8 cellular contexts compared by ENCODE assay signal in genomic region chr4:3285558-3286334, GRCh38. TPM values are rescaled to one million over a fixed set of nuclear protein-coding genes. Genes with fewer than 3 reads are reported as not detected.
DNase-seq lines count a peak whose midpoint lies in the region; ATAC-seq and TF ChIP-seq lines count a peak whose summit lies in the region.

No MANE protein-coding gene starts in this region.

- H3K27ac ChIP-seq in transverse colon (no peak overlapping the region), smooth muscle cell (ENCODE audit: low read depth) (no peak overlapping the region)

- CTCF ChIA-PET in BJ (lab: Yijun Ruan, JAX), result interaction anchor here (1.1 kb wide), 1 partner anchor 27 kb away, joined by 3 read pairs; no protein-coding TSS in a partner anchor

- H3K27me3 ChIP-seq in BJ (ENCODE audit: control insufficient read depth, insufficient read depth, low read length), result no peaks in the 10 kb centered on the region
- H3K27me3 ChIP-seq in transverse colon, result peaks cover 46% of the 10 kb centered on the region
- H3K27me3 ChIP-seq in smooth muscle cell (ENCODE audit: low read depth), result no peaks in the 10 kb centered on the region

- intact Hi-C loops in transverse colon (cut with DNase I; ENCODE audit: low total_unique reads), result no loop called here

- no peaks in the 10 kb centered on the region for H3K79me2 ChIP-seq in smooth muscle cell (ENCODE audit: low read depth)

- WGBS in transverse colon (ENCODE audit: low coverage in 1 of 2), 2 donors, result 70 to 100% methylated on average over 1 to 38 of the region's 38 CpGs
- 86% methylated on average over 31 of the region's 38 CpGs for WGBS in smooth muscle cell (ENCODE audit: low lambda C conversion rate)

- H4K20me1 ChIP-seq in smooth muscle cell (ENCODE audit: low read depth), result no peaks in the 10 kb centered on the region

- no peaks in the 10 kb centered on the region for H3F3A ChIP-seq in smooth muscle cell (ENCODE audit: low read depth)

- H3K9me3 Mint-ChIP-seq in T-helper 2 cell treated with Interferon-gamma antibody and Interleukin-4, amounts not matched to agents 5 μg/mL and 100 μg/mL, for 36 hours, result no peaks in the 10 kb centered on the region

- no peak overlapping the region for H3K4me3 Mint-ChIP-seq in T-helper 2 cell treated with Interferon-gamma antibody and Interleukin-4, amounts not matched to agents 5 μg/mL and 100 μg/mL, for 36 hours

- H3K36me3 Mint-ChIP-seq in T-helper 2 cell treated with Interferon-gamma antibody and Interleukin-4, amounts not matched to agents 5 μg/mL and 100 μg/mL, for 36 hours (ENCODE audit: low read depth), result no peaks in the 10 kb centered on the region

- H3K36me3 ChIP-seq in BJ (ENCODE audit: control insufficient read depth, insufficient read depth, low read length) (no peaks in the 10 kb centered on the region), transverse colon (no peaks in the 10 kb centered on the region), smooth muscle cell (ENCODE audit: low read depth) (no peaks in the 10 kb centered on the region)

- peak; percentile 65 for DNase-seq in BJ (ENCODE audit: low read depth)
- DNase-seq in HPDE6-E6E7 (ENCODE audit: extremely low spot score), result peak; percentile 20
- DNase-seq in dedifferentiated amniotic fluid mesenchymal stem cell (ENCODE audit: extremely low spot score), result peak; percentile 51
- DNase-seq in transverse colon, result peak; percentile 59
- DNase-seq in smooth muscle cell (lab: John Stamatoyannopoulos, UW; ENCODE audit: unreplicated experiment), result no peak
- no peak for DNase-seq in T-helper 2 cell treated with Interferon-gamma antibody and Interleukin-4, amounts not matched to agents 5 μg/mL and 100 μg/mL, for 36 hours (ENCODE audit: low spot score)

- peak; percentile 79 for ATAC-seq in GM19467 (IDR thresholded peaks at IDR 0.05; ENCODE audit: unreplicated experiment)
- ATAC-seq in HG02623 (IDR thresholded peaks at IDR 0.05; ENCODE audit: unreplicated experiment), result no peak

- H3K4me3 ChIP-seq in BJ (ENCODE audit: low read depth, low read length), result no peak overlapping the region
- H3K4me3 ChIP-seq in transverse colon, result no peak overlapping the region
- H3K4me3 ChIP-seq in smooth muscle cell, result no peak overlapping the region

- no peak for TF ChIP-seq POLR2A in transverse colon (IDR thresholded peaks at IDR 0.05)

- H3K9ac ChIP-seq in smooth muscle cell (ENCODE audit: low read depth), result no peak overlapping the region

- in situ Hi-C loops in transverse colon (cut with MboI; ENCODE audit: low pct_ligation_motif_present in 1 of 4, low pct_unique_long_range_greater_than_20kb in 1 of 4, low sequenced_read_pairs in 3 of 4), result no loop called here

- H3K9me3 ChIP-seq in transverse colon, result no peaks in the 10 kb centered on the region
- H3K9me3 ChIP-seq in smooth muscle cell (replicated peaks; ENCODE audit: low read depth), result no peaks in the 10 kb centered on the region

- no peak overlapping the region for H2AFZ ChIP-seq in smooth muscle cell (ENCODE audit: low read depth)

- no peak overlapping the region for H3K27ac Mint-ChIP-seq in T-helper 2 cell treated with Interferon-gamma antibody and Interleukin-4, amounts not matched to agents 5 μg/mL and 100 μg/mL, for 36 hours

- H3K4me2 ChIP-seq in smooth muscle cell, result no peak overlapping the region

- no peaks in the 10 kb centered on the region for H3K4me1 Mint-ChIP-seq in T-helper 2 cell treated with Interferon-gamma antibody and Interleukin-4, amounts not matched to agents 5 μg/mL and 100 μg/mL, for 36 hours (ENCODE audit: low read depth)

- no peak for TF ChIP-seq EP300 in transverse colon (IDR thresholded peaks at IDR 0.05; ENCODE audit: low read depth)

- TF ChIP-seq CTCF in BJ (IDR thresholded peaks at IDR 0.05; ENCODE audit: insufficient read depth, low read depth, low read length) (no peak), transverse colon (IDR thresholded peaks at IDR 0.05) (no peak), smooth muscle cell (IDR thresholded peaks at IDR 0.05; ENCODE audit: borderline replicate concordance, insufficient read depth, poor library complexity, severe bottlenecking) (no peak)

- POLR2A ChIA-PET in BJ (lab: Charles Lee), result no interaction called here

- H3K4me1 ChIP-seq in transverse colon (peaks cover 0 to 2% (median under 1%) of the 10 kb centered on the region in 4 donors), smooth muscle cell (ENCODE audit: low read depth) (no peaks in the 10 kb centered on the region)

- peaks cover 33% of the 10 kb centered on the region for H3K27me3 Mint-ChIP-seq in T-helper 2 cell treated with Interferon-gamma antibody and Interleukin-4, amounts not matched to agents 5 μg/mL and 100 μg/mL, for 36 hours (ENCODE audit: low read depth)

RNA-seq across cellular contexts. Expression of gene RGS12, which starts 7.1 kb away (rescaled TPM):
- polyA plus RNA-seq in BJ (2011; rRNA removed), result 5.5 and 16.3 TPM in 2 replicates
- polyA minus RNA-seq in BJ (2011; rRNA and poly(A)+ RNA removed), result 12.3 and 20.7 TPM in 2 replicates
- 10 to 100 TPM; 12.4 to 77.4 (median 17.3) TPM for total RNA-seq in transverse colon
- 13.0 and 28.5 TPM in 2 replicates for total RNA-seq in smooth muscle cell
- polyA plus RNA-seq in smooth muscle cell, result 20.5 and 38.7 TPM in 2 replicates

RNA-seq across cellular contexts. Expression of gene MSANTD1, which starts 36.8 kb away (rescaled TPM):
- polyA plus RNA-seq in BJ (2011; rRNA removed) (0.06 and 0.10 TPM in 2 replicates), smooth muscle cell (0.30 and 0.43 TPM in 2 replicates)
- polyA minus RNA-seq in BJ (2011; rRNA and poly(A)+ RNA removed), result 0.05 and 0.21 TPM in 2 replicates
- total RNA-seq in transverse colon (1 to 10 TPM in 1 of 4 donors, under 1 TPM in 2, not detected in 1; 0.68 to 1.3 (median 0.80) TPM), smooth muscle cell (1.4 TPM in 2 replicates)

Comparison
In these comparisons a context has a peak if more than half of its experiments do, and no peak if none do; other contexts are left out.
1. DNase-seq: peak in BJ (single experiment), HPDE6-E6E7 (single experiment), dedifferentiated amniotic fluid mesenchymal stem cell (single experiment) and transverse colon (single experiment); none in smooth muscle cell (single experiment) and T-helper 2 cell treated with Interferon-gamma antibody and Interleukin-4, amounts not matched to agents 5 μg/mL and 100 μg/mL, for 36 hours (single experiment).